ENCODE assay signal across 8 cellular contexts in genomic region chr7:50782376-50783208, GRCh38. TPM values are rescaled to one million over a fixed set of nuclear protein-coding genes. Genes with fewer than 3 reads are reported as not detected.
DNase-seq lines count a peak whose midpoint lies in the region; ATAC-seq and TF ChIP-seq lines count a peak whose summit lies in the region.

GRB10 (minus strand) TSS chr7:50782896; CDS start chr7:50732322, 50,574 bp downstream.

- peak; percentile 56 for DNase-seq in ACHN
- DNase-seq in HFFc6 = no peak
- DNase-seq in globus pallidus (ENCODE audit: low spot score) = peak; percentile 83
- no peak for DNase-seq in HuH-7 (ENCODE audit: low spot score)
- no peak for DNase-seq in GM13976 (ENCODE audit: low spot score)

- H4K20me1 ChIP-seq in neural cell (ENCODE audit: insufficient read depth) = no peaks in the 10 kb centered on the region

- H3K27me3 ChIP-seq in neural cell (ENCODE audit: insufficient read depth, low read depth, low read length) = no peaks in the 10 kb centered on the region

- H3K9me2 ChIP-seq in neural cell (ENCODE audit: insufficient read depth, low read length) = no peaks in the 10 kb centered on the region

- ATAC-seq in activated T-helper 17 cell treated with anti-CD3 and anti-CD28 coated beads, Interleukin-2, amount 50 U/mL, for 72 hours (replicated peaks) = peak; percentile 61
- no peak for ATAC-seq in GM18520 (IDR thresholded peaks at IDR 0.05; ENCODE audit: unreplicated experiment)

- H3K27me3 Mint-ChIP-seq in HFFc6 (ENCODE audit: insufficient read depth) = peaks cover 2% of the 10 kb centered on the region
- peaks cover 19% of the 10 kb centered on the region for H3K27me3 Mint-ChIP-seq in activated T-helper 17 cell treated with anti-CD3 and anti-CD28 coated beads, Interleukin-2, amount 50 U/mL, for 72 hours

- 0 out of 2 replicates have a peak, but pooled peaks cover 10% of the 10 kb centered on the region for H3K4me1 Mint-ChIP-seq in HFFc6 (ENCODE audit: low read depth)
- peaks cover 11% of the 10 kb centered on the region for H3K4me1 Mint-ChIP-seq in activated T-helper 17 cell treated with anti-CD3 and anti-CD28 coated beads, Interleukin-2, amount 50 U/mL, for 72 hours

- peak within 1 kb of the TSS; percentile 48 for H2AFZ ChIP-seq in neural cell (ENCODE audit: low read depth, low read length)

- no peaks in the 10 kb centered on the region for H3K36me3 ChIP-seq in neural cell (ENCODE audit: insufficient read depth, low read length)

- H3K4me2 ChIP-seq in neural cell (ENCODE audit: low read length) = peak within 1 kb of the TSS; percentile 48

- no peak for TF ChIP-seq EP300 in neural cell (conservative IDR thresholded peaks at IDR 0.05; ENCODE audit: poor library complexity, severe bottlenecking)

- H3K9me3 ChIP-seq in neural cell (ENCODE audit: low read length) = peaks cover 5% of the 10 kb centered on the region

- no peak within 1 kb of the TSS for H3K27ac Mint-ChIP-seq in HFFc6
- peak within 1 kb of the TSS; percentile 32 for H3K27ac Mint-ChIP-seq in activated T-helper 17 cell treated with anti-CD3 and anti-CD28 coated beads, Interleukin-2, amount 50 U/mL, for 72 hours

- H3K27ac ChIP-seq in neural cell (ENCODE audit: low read length) = peak within 1 kb of the TSS; percentile 96

- TF ChIP-seq RAD21 in neural cell (conservative IDR thresholded peaks at IDR 0.05) = peak; percentile 22

- H3K9ac ChIP-seq in neural cell (ENCODE audit: low read length) = peak within 1 kb of the TSS; percentile 85

- in situ Hi-C loops in ACHN (cut with HindIII; ENCODE audit: low pct_ligation_motif_present, low pct_unique_long_range_greater_than_20kb, low sequenced_read_pairs) = no loop called here
- in situ Hi-C loops in GM13976 (cut with MboI; ENCODE audit: low sequenced_read_pairs, unreplicated experiment) = no loop called here

- H3K4me3 ChIP-seq in neural cell (ENCODE audit: low read length) = peak within 1 kb of the TSS; percentile 69

- peak within 1 kb of the TSS; percentile 81 for H3K4me3 Mint-ChIP-seq in HFFc6
- H3K4me3 Mint-ChIP-seq in activated T-helper 17 cell treated with anti-CD3 and anti-CD28 coated beads, Interleukin-2, amount 50 U/mL, for 72 hours = peak within 1 kb of the TSS; percentile 70

- TF ChIP-seq CTCF in HFFc6 (IDR thresholded peaks at IDR 0.05) (peak; percentile 51), neural cell (IDR thresholded peaks at IDR 0.05; ENCODE audit: poor library complexity, severe bottlenecking) (peak; percentile 57), GM13976 (IDR thresholded peaks at IDR 0.05; ENCODE audit: borderline replicate concordance, control extremely low read depth, extremely low read depth, insufficient read depth, missing control alignments) (no peak)

- H3K9me3 Mint-ChIP-seq in HFFc6 = no peaks in the 10 kb centered on the region
- H3K9me3 Mint-ChIP-seq in activated T-helper 17 cell treated with anti-CD3 and anti-CD28 coated beads, Interleukin-2, amount 50 U/mL, for 72 hours = no peaks in the 10 kb centered on the region

- H3K79me2 ChIP-seq in neural cell (replicated peaks; ENCODE audit: insufficient read depth, low read length) = peaks cover 91% of the 10 kb centered on the region

- peaks cover 5% of the 10 kb centered on the region; the same call in 1 of the 2 replicates for H3K36me3 Mint-ChIP-seq in HFFc6 (ENCODE audit: low read depth)
- no peaks in the 10 kb centered on the region for H3K36me3 Mint-ChIP-seq in activated T-helper 17 cell treated with anti-CD3 and anti-CD28 coated beads, Interleukin-2, amount 50 U/mL, for 72 hours (ENCODE audit: low read depth)

- no peaks in the 10 kb centered on the region for H3F3A ChIP-seq in neural cell (ENCODE audit: insufficient read depth, low read length, poor library complexity, severe bottlenecking)

TF ChIP-seq in neural cell, 6 proteins besides CTCF, POLR2A, EP300 and RAD21:
- TF ChIP-seq, protein P1, sequence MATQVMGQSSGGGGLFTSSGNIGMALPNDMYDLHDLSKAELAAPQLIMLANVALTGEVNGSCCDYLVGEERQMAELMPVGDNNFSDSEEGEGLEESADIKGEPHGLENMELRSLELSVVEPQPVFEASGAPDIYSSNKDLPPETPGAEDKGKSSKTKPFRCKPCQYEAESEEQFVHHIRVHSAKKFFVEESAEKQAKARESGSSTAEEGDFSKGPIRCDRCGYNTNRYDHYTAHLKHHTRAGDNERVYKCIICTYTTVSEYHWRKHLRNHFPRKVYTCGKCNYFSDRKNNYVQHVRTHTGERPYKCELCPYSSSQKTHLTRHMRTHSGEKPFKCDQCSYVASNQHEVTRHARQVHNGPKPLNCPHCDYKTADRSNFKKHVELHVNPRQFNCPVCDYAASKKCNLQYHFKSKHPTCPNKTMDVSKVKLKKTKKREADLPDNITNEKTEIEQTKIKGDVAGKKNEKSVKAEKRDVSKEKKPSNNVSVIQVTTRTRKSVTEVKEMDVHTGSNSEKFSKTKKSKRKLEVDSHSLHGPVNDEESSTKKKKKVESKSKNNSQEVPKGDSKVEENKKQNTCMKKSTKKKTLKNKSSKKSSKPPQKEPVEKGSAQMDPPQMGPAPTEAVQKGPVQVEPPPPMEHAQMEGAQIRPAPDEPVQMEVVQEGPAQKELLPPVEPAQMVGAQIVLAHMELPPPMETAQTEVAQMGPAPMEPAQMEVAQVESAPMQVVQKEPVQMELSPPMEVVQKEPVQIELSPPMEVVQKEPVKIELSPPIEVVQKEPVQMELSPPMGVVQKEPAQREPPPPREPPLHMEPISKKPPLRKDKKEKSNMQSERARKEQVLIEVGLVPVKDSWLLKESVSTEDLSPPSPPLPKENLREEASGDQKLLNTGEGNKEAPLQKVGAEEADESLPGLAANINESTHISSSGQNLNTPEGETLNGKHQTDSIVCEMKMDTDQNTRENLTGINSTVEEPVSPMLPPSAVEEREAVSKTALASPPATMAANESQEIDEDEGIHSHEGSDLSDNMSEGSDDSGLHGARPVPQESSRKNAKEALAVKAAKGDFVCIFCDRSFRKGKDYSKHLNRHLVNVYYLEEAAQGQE (IDR thresholded peaks at IDR 0.05; ENCODE audit: borderline replicate concordance) = peak; percentile 59
- TF ChIP-seq TAF1 (IDR thresholded peaks at IDR 0.05; ENCODE audit: low read depth) (peak; percentile 44), EZH2 (IDR thresholded peaks at IDR 0.05; ENCODE audit: borderline replicate concordance, insufficient read depth, low read length, poor library complexity, severe bottlenecking) (no peak), MXI1 (conservative IDR thresholded peaks at IDR 0.05; ENCODE audit: poor library complexity, severe bottlenecking) (peak; percentile 48), POLR2AphosphoS5 (IDR thresholded peaks at IDR 0.05) (peak; percentile 85), SMC3 (conservative IDR thresholded peaks at IDR 0.05; ENCODE audit: poor library complexity) (peak; percentile 14)
TF ChIP-seq in neural cell: peak in this region for 5.

RNA-seq across cellular contexts. Expression of gene GRB10, which starts in this region (rescaled TPM):
- 10 to 100 TPM; 13.6 to 17.8 (median 14.8) TPM for total RNA-seq in HFFc6 (2021; fragmentation: NEBNext Ultra II Directional; extraction: Animal tissue kit (Norgen Biotek cat#: 25700))
- total RNA-seq in activated T-helper 17 cell treated with anti-CD3 and anti-CD28 coated beads, Interleukin-2, amount 50 U/mL, for 72 hours = 1 to 10 TPM; 1.1 to 1.7 TPM
- 62.7 and 78.4 TPM in 2 replicates for polyA plus RNA-seq in neural cell
- 203 and 219 TPM in 2 replicates for polyA minus RNA-seq in neural cell

Comparison
In these comparisons a context has a peak if more than half of its experiments do, and no peak if none do; other contexts are left out.
1. RNA of gene GRB10 (total RNA-seq): 13.6 to 17.8 TPM in HFFc6; 1.1 to 1.7 TPM in activated T-helper 17 cell treated with anti-CD3 and anti-CD28 coated beads, Interleukin-2, amount 50 U/mL, for 72 hours; every median in the first group is over 4 times any median in the second.
2. DNase-seq: peak in ACHN (single experiment) and globus pallidus (single experiment); none in HFFc6 (single experiment), HuH-7 (single experiment) and GM13976 (single experiment).